1 cellular context compared by ENCODE assay signal in genomic region chr3:4751057-4752051, GRCh38.
TF ChIP-seq lines count a peak whose summit lies in the region.

No MANE protein-coding gene starts in this region.

TF ChIP-seq in GM12878, 131 proteins besides CTCF, POLR2A, EP300 and RAD21 (continued from another document):
- no peak for TF ChIP-seq ZNF592 (IDR thresholded peaks at IDR 0.05)
- peak; percentile 76 for TF ChIP-seq JUNB (IDR thresholded peaks at IDR 0.05)
- no peak for TF ChIP-seq NR2C1 (IDR thresholded peaks at IDR 0.05)
- TF ChIP-seq LARP7 (IDR thresholded peaks at IDR 0.05) = peak; percentile 31; the same call in 1 of the 2 replicates
- no peak for TF ChIP-seq HSF1 (IDR thresholded peaks at IDR 0.05; ENCODE audit: low read depth, low read length)
- TF ChIP-seq RELB (IDR thresholded peaks at IDR 0.05; ENCODE audit: low read depth) = peak; percentile 46
- no peak for TF ChIP-seq E2F4 (IDR thresholded peaks at IDR 0.05; ENCODE audit: low read depth, low read length)
- TF ChIP-seq IRF5 (IDR thresholded peaks at IDR 0.05; ENCODE audit: borderline replicate concordance) = no peak
- peak; percentile 51 for TF ChIP-seq RUNX3 (IDR thresholded peaks at IDR 0.05; ENCODE audit: low read length)
- no peak for TF ChIP-seq MYB (IDR thresholded peaks at IDR 0.05; ENCODE audit: borderline replicate concordance, low read depth, low read length)
- peak; percentile 91 for TF ChIP-seq MLLT1 (IDR thresholded peaks at IDR 0.05)
- TF ChIP-seq STAT1 (conservative IDR thresholded peaks at IDR 0.05) = no peak
- no peak for TF ChIP-seq E4F1 (IDR thresholded peaks at IDR 0.05; ENCODE audit: borderline replicate concordance, partially characterized antibody)
TF ChIP-seq in GM12878: peak in this region for 35.
